ENCODE assay signal across 8 cellular contexts in genomic region chr17:59753522-59754467, GRCh38. TPM values are rescaled to one million over a fixed set of nuclear protein-coding genes. Genes with fewer than 3 reads are reported as not detected.
A peak's percentile ranks its signal among the peaks of the same experiment; 100 is the strongest.
DNase-seq lines count a peak whose midpoint lies in the region; ATAC-seq, FAIRE-seq and TF ChIP-seq lines count a peak whose summit lies in the region.

No MANE protein-coding gene starts in this region.

- H3K4me1 Mint-ChIP-seq in activated CD8-positive, alpha-beta T cell treated with anti-CD3 and anti-CD28 coated beads for 36 hours (ENCODE audit: low read depth) = peaks cover 61% of the 10 kb centered on the region

- DNase-seq in activated gamma-delta T cell treated with Interleukin-2 at 50 U/mL for 16 hours (peak; percentile 6), activated gamma-delta T cell (lab: John Stamatoyannopoulos, UW) (no peak), NCI-H510A (lab: John Stamatoyannopoulos, UW) (peak; percentile 64), frontal cortex (ENCODE audit: low spot score in 2 of 2) (peak; percentile 19 to 54), omental fat pad (ENCODE audit: low spot score) (no peak), posterior vena cava (ENCODE audit: low spot score) (no peak)
- DNase-seq in activated CD8-positive, alpha-beta T cell treated with anti-CD3 and anti-CD28 coated beads for 36 hours = peak; percentile 35

- H3K36me3 Mint-ChIP-seq in activated CD8-positive, alpha-beta T cell treated with anti-CD3 and anti-CD28 coated beads for 36 hours (ENCODE audit: low read depth) = peaks cover 30% of the 10 kb centered on the region

- peak overlapping the region; percentile 50 for H3K4me3 Mint-ChIP-seq in activated CD8-positive, alpha-beta T cell treated with anti-CD3 and anti-CD28 coated beads for 36 hours

- peak overlapping the region; percentile 84 for H3K27ac Mint-ChIP-seq in activated CD8-positive, alpha-beta T cell treated with anti-CD3 and anti-CD28 coated beads for 36 hours

- peak; percentile 67 for FAIRE-seq in frontal cortex (lab: Jason Lieb, UNC)

- intact Hi-C loops in activated CD8-positive, alpha-beta T cell treated with anti-CD3 and anti-CD28 coated beads for 36 hours (cut with micrococcal nuclease) = loop anchor here (2.0 to 5.0 kb wide), 2 partner anchors 33 to 94 kb away; no protein-coding TSS in a partner anchor
- intact Hi-C loops in posterior vena cava (cut with DNase I) = no loop called here

- POLR2A ChIA-PET in activated CD8-positive, alpha-beta T cell treated with anti-CD3 and anti-CD28 coated beads for 36 hours (lab: Charles Lee) = interaction anchor here (0.9 to 8.9 kb wide), 13 partner anchors 9 to 140 kb away, joined by 3 to 443 read pairs (median 7); partner anchors contain the start of genes PTRH2, RPS6KB1 and VMP1

- peak; percentile 77 for TF ChIP-seq CTCF in activated CD8-positive, alpha-beta T cell treated with anti-CD3 and anti-CD28 coated beads for 36 hours (IDR thresholded peaks at IDR 0.05)
- no peak for TF ChIP-seq CTCF in omental fat pad (IDR thresholded peaks at IDR 0.05)

- H3K27me3 Mint-ChIP-seq in activated CD8-positive, alpha-beta T cell treated with anti-CD3 and anti-CD28 coated beads for 36 hours = no peaks in the 10 kb centered on the region

- CTCF ChIA-PET in activated CD8-positive, alpha-beta T cell treated with anti-CD3 and anti-CD28 coated beads for 36 hours (lab: Charles Lee) = interaction anchor here (0.6 to 5.6 kb wide), 27 partner anchors 8 to 283 kb away, joined by 3 to 108 read pairs (median 7); partner anchors contain the start of genes PTRH2, RPS6KB1, TUBD1 and VMP1

- no peaks in the 10 kb centered on the region for H3K9me3 Mint-ChIP-seq in activated CD8-positive, alpha-beta T cell treated with anti-CD3 and anti-CD28 coated beads for 36 hours

- ATAC-seq in HG03439 (IDR thresholded peaks at IDR 0.05; ENCODE audit: unreplicated experiment) = peak; percentile 46
- ATAC-seq in activated CD8-positive, alpha-beta T cell treated with anti-CD3 and anti-CD28 coated beads for 36 hours = peak; percentile 76
- ATAC-seq in omental fat pad (ENCODE audit: low FRiP score) = peak; percentile 70

RNA-seq across cellular contexts. Expression of gene VMP1, which starts 46.3 kb away (rescaled TPM):
- total RNA-seq in activated CD8-positive, alpha-beta T cell treated with anti-CD3 and anti-CD28 coated beads for 36 hours = 100 to 1,000 TPM; 239 to 248 TPM
- total RNA-seq in frontal cortex (241 TPM), omental fat pad (100 to 1,000 TPM; 169 to 476 (median 278) TPM), posterior vena cava (100 to 1,000 TPM; 259 to 390 TPM)

RNA-seq across cellular contexts. Expression of gene PTRH2, which starts 46.6 kb away (rescaled TPM):
- 10 to 100 TPM; 34.2 to 37.4 TPM for total RNA-seq in activated CD8-positive, alpha-beta T cell treated with anti-CD3 and anti-CD28 coated beads for 36 hours
- total RNA-seq in frontal cortex = 18.8 TPM
- total RNA-seq in omental fat pad = 10 to 100 TPM; 28.1 to 80.0 (median 30.6) TPM
- total RNA-seq in posterior vena cava = 10 to 100 TPM; 13.0 to 17.4 TPM

Comparison
In these comparisons a context has a peak if more than half of its experiments do, and no peak if none do; other contexts are left out.
1. DNase-seq: peak in activated gamma-delta T cell treated with Interleukin-2 at 50 U/mL for 16 hours (single experiment), NCI-H510A (single experiment), activated CD8-positive, alpha-beta T cell treated with anti-CD3 and anti-CD28 coated beads for 36 hours (single experiment) and frontal cortex (2 of 2); none in activated gamma-delta T cell (single experiment), omental fat pad (single experiment) and posterior vena cava (single experiment).
2. Peak in every context shown above with its lines, with median percentiles within 50 percentile points of each other: ATAC-seq.